In genomic region chr5:88248743-88249540, GRCh38 we compare ENCODE assay signal across 30 cellular contexts. TPM values are rescaled to one million over a fixed set of nuclear protein-coding genes. Genes with fewer than 3 reads are reported as not detected.
A peak's percentile ranks its signal among the peaks of the same experiment; 100 is the strongest.
DNase-seq lines count a peak whose midpoint lies in the region; ATAC-seq and TF ChIP-seq lines count a peak whose summit lies in the region.
"Had no signal": no experiment of that assay in that cellular context is flagged by ENCODE, and none has a peak within 500 bp of the region (broad histone marks: within the 10 kb centered on the region; RNA-seq: fewer than 3 reads in every experiment).

No MANE protein-coding gene starts in this region.

- no peak overlapping the region for H3K27ac ChIP-seq in HEK293 (ENCODE audit: extremely low read depth, low read depth, low read length)
- peak overlapping the region; percentile 55 for H3K27ac ChIP-seq in iPS-20b (ENCODE audit: low read length)
- no peak overlapping the region for H3K27ac ChIP-seq in PC-9
- H3K27ac ChIP-seq: C4-2B, gastroesophageal sphincter, GM23248, KMS-11, lower lobe of right lung, psoas muscle, SK-N-MC, testis had no signal

- no peaks in the 10 kb centered on the region for H3K27me3 ChIP-seq in iPS-20b (ENCODE audit: insufficient read depth, low read length)
- no peaks in the 10 kb centered on the region for H3K27me3 ChIP-seq in PC-9 (ENCODE audit: insufficient read depth, low read depth)
- H3K27me3 ChIP-seq: gastroesophageal sphincter, testis had no signal

- TF ChIP-seq CTCF in HEK293 (tag by site-specific recombination; IDR thresholded peaks at IDR 0.05) (no peak), PC-9 (conservative IDR thresholded peaks at IDR 0.05) (no peak)

- H3K4me2 ChIP-seq in PC-9: no peak overlapping the region
- H3K4me2 ChIP-seq: KMS-11 had no signal

- CTCF ChIA-PET in HEK293 (lab: Yijun Ruan, JAX): interaction anchor here (0.5 kb wide), 1 partner anchor 1990 kb away, joined by 3 read pairs; no protein-coding TSS in a partner anchor
- CTCF ChIA-PET in PC-9 (lab: Charles Lee): no interaction called here

- no peaks in the 10 kb centered on the region; the same call in 1 of the 2 replicates for H3K9me2 ChIP-seq in PC-9 (ENCODE audit: insufficient read depth)

- no peak for TF ChIP-seq POLR2A in erythroblast (IDR thresholded peaks at IDR 0.05; ENCODE audit: low read length)

- H2AFZ ChIP-seq in PC-9: no peak overlapping the region
- H2AFZ ChIP-seq: GM23248 had no signal

- peaks cover 89% of the 10 kb centered on the region for H3K79me2 ChIP-seq in PC-9 (ENCODE audit: low read depth)

- no peaks in the 10 kb centered on the region for H4K20me1 ChIP-seq in PC-9 (ENCODE audit: insufficient read depth)

- H3K36me3 ChIP-seq in HEK293 (ENCODE audit: control insufficient read depth in 2 of 2, insufficient read depth in 1 of 2, low read length in 2 of 2): no peaks in the 10 kb centered on the region
- no peaks in the 10 kb centered on the region for H3K36me3 ChIP-seq in iPS-20b (ENCODE audit: insufficient read depth, low read depth, low read length)
- peaks cover 24% of the 10 kb centered on the region for H3K36me3 ChIP-seq in PC-9 (ENCODE audit: low read depth)
- H3K36me3 ChIP-seq: gastroesophageal sphincter, lower lobe of right lung had no signal

- H3K4me3 ChIP-seq in HEK293 (ENCODE audit: low read depth, low read length): no peak overlapping the region
- no peak overlapping the region for H3K4me3 ChIP-seq in iPS-20b (ENCODE audit: low read length)
- H3K4me3 ChIP-seq in PC-9: no peak overlapping the region
- H3K4me3 ChIP-seq: gastroesophageal sphincter, GM23248, lower lobe of right lung, psoas muscle, SK-N-MC, testis had no signal

- intact Hi-C loops in activated CD4-positive, alpha-beta T cell treated with anti-CD3 and anti-CD28 coated beads, Interleukin-2, amount 10 ng/mL, durations not matched to agents 24 days and 14 days (cut with micrococcal nuclease): no loop called here
- intact Hi-C loops in PC-9 (cut with micrococcal nuclease; ENCODE audit: unreplicated experiment): no loop called here

- H3K27ac Mint-ChIP-seq in activated CD4-positive, alpha-beta T cell treated with anti-CD3 and anti-CD28 coated beads, Interleukin-2, amount 10 ng/mL, durations not matched to agents 24 days and 14 days: peak overlapping the region; percentile 78
- H3K27ac Mint-ChIP-seq in activated T-helper 17 cell treated with anti-CD3 and anti-CD28 coated beads, Interleukin-2, amount 50 U/mL, for 72 hours: peak overlapping the region; percentile 85
- H3K27ac Mint-ChIP-seq: activated naive CD4-positive, alpha-beta T cell treated with anti-CD3 and anti-CD28 coated beads for 36 hours had no signal

- DNase-seq in activated CD4-positive, alpha-beta T cell treated with anti-CD3 and anti-CD28 coated beads, Interleukin-2, amount 10 ng/mL, durations not matched to agents 24 days and 14 days: no peak
- no peak for DNase-seq in activated CD4-positive, alpha-beta T cell treated with anti-CD3 and anti-CD28 coated beads for 48 hours
- DNase-seq in PC-9 (no peak), erythroblast (lab: John Stamatoyannopoulos, UW) (no peak), NCI-H524 treated with DMSO at 0.1 percent for 48 hours (lab: John Stamatoyannopoulos, UW) (no peak)
- DNase-seq: activated naive CD4-positive, alpha-beta T cell treated with anti-CD3 and anti-CD28 coated beads for 36 hours; anterior cingulate cortex; COR-L47; DMS53; GM23248; kidney glomerular epithelial cell; lower lobe of right lung; MM.1S; naive thymus-derived CD4-positive, alpha-beta T cell; NCI-H1930; NCI-H510A treated with DMSO at 0.1 percent for 48 hours; occipital lobe; PC-3; psoas muscle; stimulated activated CD4-positive, alpha-beta T cell treated with anti-CD3 and anti-CD28 coated beads, Interleukin-4, amount 100 ng/mL, for 4 hours; T-helper 1 cell; testis had no signal

- H3K4me1 Mint-ChIP-seq in activated CD4-positive, alpha-beta T cell treated with anti-CD3 and anti-CD28 coated beads, Interleukin-2, amount 10 ng/mL, durations not matched to agents 24 days and 14 days: peaks cover 40% of the 10 kb centered on the region
- H3K4me1 Mint-ChIP-seq in activated T-helper 17 cell treated with anti-CD3 and anti-CD28 coated beads, Interleukin-2, amount 50 U/mL, for 72 hours: peaks cover 39% of the 10 kb centered on the region

- H3K36me3 Mint-ChIP-seq in activated CD4-positive, alpha-beta T cell treated with anti-CD3 and anti-CD28 coated beads, Interleukin-2, amount 10 ng/mL, durations not matched to agents 24 days and 14 days (ENCODE audit: low read depth): peaks cover 36% of the 10 kb centered on the region
- peaks cover 37% of the 10 kb centered on the region for H3K36me3 Mint-ChIP-seq in activated T-helper 17 cell treated with anti-CD3 and anti-CD28 coated beads, Interleukin-2, amount 50 U/mL, for 72 hours (ENCODE audit: low read depth)

- BruUV-seq in PC-9 (replicated peaks; lab: Mats Ljungman, UMichigan): no TSS peak

- peaks cover 16% of the 10 kb centered on the region for H3K4me1 ChIP-seq in HEK293 (ENCODE audit: control insufficient read depth, insufficient read depth, low read length)
- peaks cover 51% of the 10 kb centered on the region for H3K4me1 ChIP-seq in iPS-20b (ENCODE audit: insufficient read depth, low read length)
- H3K4me1 ChIP-seq in PC-9 (replicated peaks; ENCODE audit: insufficient read depth): peaks cover 33% of the 10 kb centered on the region
- H3K4me1 ChIP-seq: gastroesophageal sphincter, lower lobe of right lung, testis had no signal

- H3K9me3 ChIP-seq in HEK293 (ENCODE audit: control insufficient read depth, insufficient read depth, low read depth, low read length) (no peaks in the 10 kb centered on the region), iPS-20b (ENCODE audit: insufficient read depth, low read depth, low read length) (no peaks in the 10 kb centered on the region), PC-9 (ENCODE audit: insufficient read depth, low read depth) (peaks cover 5% of the 10 kb centered on the region; the same call in 1 of the 2 replicates)
- H3K9me3 ChIP-seq: gastroesophageal sphincter, lower lobe of right lung, psoas muscle, testis had no signal

- H3K9ac ChIP-seq in iPS-20b (ENCODE audit: low read depth, low read length): no peak overlapping the region; the same call in 1 of the 2 replicates
- H3K9ac ChIP-seq: GM23248, KMS-11 had no signal

- POLR2A ChIA-PET in HEK293 (lab: Yijun Ruan, JAX) (no interaction called here), PC-9 (lab: Charles Lee; ENCODE audit: unreplicated experiment) (interaction anchor here (0.5 kb wide), 1 partner anchor 411 kb away, joined by 12 read pairs; no protein-coding TSS in a partner anchor)

- peak; percentile 65 for ATAC-seq in activated T-helper 17 cell treated with anti-CD3 and anti-CD28 coated beads, Interleukin-2, amount 50 U/mL, for 72 hours (replicated peaks)
- ATAC-seq: activated CD4-positive, CD25-positive, alpha-beta regulatory T cell treated with anti-CD3 and anti-CD28 coated beads, Interleukin-2, amount 50 U/mL, for 24 hours; gastroesophageal sphincter; lower lobe of right lung; naive thymus-derived CD4-positive, alpha-beta T cell; PC-3; psoas muscle had no signal

- no peak overlapping the region for H3K4me3 Mint-ChIP-seq in activated CD4-positive, alpha-beta T cell treated with anti-CD3 and anti-CD28 coated beads, Interleukin-2, amount 10 ng/mL, durations not matched to agents 24 days and 14 days
- H3K4me3 Mint-ChIP-seq in activated T-helper 17 cell treated with anti-CD3 and anti-CD28 coated beads, Interleukin-2, amount 50 U/mL, for 72 hours: peak overlapping the region; percentile 52
- H3K4me3 Mint-ChIP-seq: activated naive CD4-positive, alpha-beta T cell treated with anti-CD3 and anti-CD28 coated beads for 36 hours had no signal

- no peaks in the 10 kb centered on the region for H3K27me3 Mint-ChIP-seq in activated CD4-positive, alpha-beta T cell treated with anti-CD3 and anti-CD28 coated beads, Interleukin-2, amount 10 ng/mL, durations not matched to agents 24 days and 14 days
- H3K27me3 Mint-ChIP-seq in activated T-helper 17 cell treated with anti-CD3 and anti-CD28 coated beads, Interleukin-2, amount 50 U/mL, for 72 hours: no peaks in the 10 kb centered on the region
- H3K27me3 Mint-ChIP-seq: naive thymus-derived CD4-positive, alpha-beta T cell had no signal

- peaks cover 24% of the 10 kb centered on the region for H3F3A ChIP-seq in PC-9 (ENCODE audit: insufficient read depth, low read depth)

- H3K9me3 Mint-ChIP-seq in activated CD4-positive, alpha-beta T cell treated with anti-CD3 and anti-CD28 coated beads, Interleukin-2, amount 10 ng/mL, durations not matched to agents 24 days and 14 days: peaks cover 7% of the 10 kb centered on the region
- no peaks in the 10 kb centered on the region for H3K9me3 Mint-ChIP-seq in activated T-helper 17 cell treated with anti-CD3 and anti-CD28 coated beads, Interleukin-2, amount 50 U/mL, for 72 hours
- H3K9me3 Mint-ChIP-seq: activated naive CD4-positive, alpha-beta T cell treated with anti-CD3 and anti-CD28 coated beads for 36 hours had no signal

TF ChIP-seq in HEK293, 187 proteins besides CTCF, POLR2A, EP300 and RAD21:
- TF ChIP-seq PRDM1 (tag by site-specific recombination; IDR thresholded peaks at IDR 0.05): peak; percentile 84
- no peak for TF ChIP-seq ZNF654 (tag by site-specific recombination; IDR thresholded peaks at IDR 0.05; ENCODE audit: low read depth)
- TF ChIP-seq ZSCAN18 (tag by site-specific recombination; IDR thresholded peaks at IDR 0.05): no peak
TF ChIP-seq in HEK293: peak in this region for 1.

RNA-seq across cellular contexts. Expression of gene TMEM161B, which starts 19.7 kb away (rescaled TPM):
- total RNA-seq in activated CD4-positive, alpha-beta T cell treated with anti-CD3 and anti-CD28 coated beads, Interleukin-2, amount 10 ng/mL, durations not matched to agents 24 days and 14 days: 27.2 and 30.1 TPM in 2 replicates
- 10 to 100 TPM; 25.7 to 26.9 TPM for total RNA-seq in activated T-helper 17 cell treated with anti-CD3 and anti-CD28 coated beads, Interleukin-2, amount 50 U/mL, for 72 hours
- 17.3 and 24.8 TPM in 2 replicates for total RNA-seq in PC-9 (2021)
